8 cellular contexts compared by ENCODE assay signal in the genomic region with DNA sequence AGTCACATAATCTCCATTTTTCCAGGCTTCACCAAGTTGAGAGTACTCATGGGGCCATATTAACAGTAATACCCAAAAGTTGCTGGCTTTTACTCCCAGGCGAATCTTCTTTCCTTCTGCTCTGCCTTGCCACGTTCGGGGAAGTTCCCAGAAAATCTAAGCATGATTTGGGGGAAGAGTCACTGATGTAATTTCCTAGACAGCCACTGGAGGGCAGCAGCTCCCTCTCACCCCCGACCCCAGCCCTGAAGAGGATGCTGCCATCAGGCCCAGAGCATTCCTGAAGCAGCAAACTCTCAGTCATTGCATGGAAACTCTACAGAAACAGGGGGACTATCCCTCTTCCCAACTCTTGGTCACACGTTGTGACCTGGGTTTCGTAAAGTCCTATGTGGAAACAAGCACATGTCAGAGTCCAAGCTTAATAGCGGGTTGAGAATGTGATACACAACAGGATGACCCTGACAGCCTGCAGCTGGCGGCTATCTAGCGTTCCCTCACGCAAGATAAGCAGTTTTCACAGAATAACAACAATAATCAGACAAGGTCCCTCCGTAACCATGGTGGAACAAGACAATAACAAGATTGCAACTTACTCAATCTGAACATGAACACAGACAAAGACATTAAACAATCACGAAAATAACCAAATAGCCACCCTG. TPM values are rescaled to one million over a fixed set of nuclear protein-coding genes. Genes with fewer than 3 reads are reported as not detected.
DNase-seq lines count a peak whose midpoint lies in the region; ATAC-seq lines count a peak whose summit lies in the region.

No MANE protein-coding gene starts in this region.

- H2AFZ ChIP-seq in Karpas-422 (ENCODE audit: low read length), result peak overlapping the region; percentile 19; the same call in 1 of the 2 replicates

- no peaks in the 10 kb centered on the region for H4K20me1 ChIP-seq in Karpas-422 (ENCODE audit: insufficient read depth, low read depth, low read length)

- H3K79me2 ChIP-seq in Karpas-422 (ENCODE audit: low read length), result no peaks in the 10 kb centered on the region

- H3K9me3 ChIP-seq in Karpas-422 (ENCODE audit: low read length), result no peaks in the 10 kb centered on the region

- DNase-seq in DMS153 (lab: John Stamatoyannopoulos, UW), result peak; percentile 34
- DNase-seq in Karpas-422, result peak; percentile 81
- peak; percentile 55 for DNase-seq in SKM-1 treated with dmso at 0.1 percent for 144 hours (lab: John Stamatoyannopoulos, UW; ENCODE audit: unreplicated experiment)
- peak; percentile 50 for DNase-seq in Right ventricle myocardium superior
- DNase-seq in retina, result peak; percentile 77

- intact Hi-C loops in Right ventricle myocardium superior (cut with DNase I), result no loop called here

- no peaks in the 10 kb centered on the region for H3K36me3 ChIP-seq in Karpas-422 (ENCODE audit: insufficient read depth, low read length)

- H3K4me3 ChIP-seq in Karpas-422 (ENCODE audit: low read length), result no peak overlapping the region

- H3K27ac ChIP-seq in Karpas-422 (ENCODE audit: low read length), result no peak overlapping the region

- H3K27me3 Mint-ChIP-seq in activated naive CD4-positive, alpha-beta T cell treated with anti-CD3 and anti-CD28 coated beads, Interleukin-2, amount 50 U/mL, for 24 hours, result peaks cover 6% of the 10 kb centered on the region

- no peak overlapping the region for H3K4me3 Mint-ChIP-seq in activated naive CD4-positive, alpha-beta T cell treated with anti-CD3 and anti-CD28 coated beads, Interleukin-2, amount 50 U/mL, for 24 hours

- peak; percentile 86 for ATAC-seq in Right ventricle myocardium superior (ENCODE audit: poor library complexity)
- ATAC-seq in GM18511 (IDR thresholded peaks at IDR 0.05; ENCODE audit: unreplicated experiment), result no peak
- no peak for ATAC-seq in GM21367 (IDR thresholded peaks at IDR 0.05; ENCODE audit: unreplicated experiment)

- H3K9ac ChIP-seq in Karpas-422 (ENCODE audit: low read length), result no peak overlapping the region

- no peaks in the 10 kb centered on the region for H3K27me3 ChIP-seq in Karpas-422 (ENCODE audit: low read length)

- peak overlapping the region; percentile 31 for H3K4me2 ChIP-seq in Karpas-422 (ENCODE audit: low read depth, low read length, poor library complexity, severe bottlenecking)

- no peaks in the 10 kb centered on the region for H3K9me3 Mint-ChIP-seq in activated naive CD4-positive, alpha-beta T cell treated with anti-CD3 and anti-CD28 coated beads, Interleukin-2, amount 50 U/mL, for 24 hours

- H3K4me1 ChIP-seq in Karpas-422 (ENCODE audit: low read length), result peaks cover 3% of the 10 kb centered on the region; the same call in 1 of the 2 replicates

- H3K4me1 Mint-ChIP-seq in activated naive CD4-positive, alpha-beta T cell treated with anti-CD3 and anti-CD28 coated beads, Interleukin-2, amount 50 U/mL, for 24 hours, result peaks cover 5% of the 10 kb centered on the region

- H3K27ac Mint-ChIP-seq in activated naive CD4-positive, alpha-beta T cell treated with anti-CD3 and anti-CD28 coated beads, Interleukin-2, amount 50 U/mL, for 24 hours, result peak overlapping the region; percentile 15

- H3K9me2 ChIP-seq in Karpas-422 (replicated peaks; ENCODE audit: insufficient read depth, low read length), result no peaks in the 10 kb centered on the region

- no peaks in the 10 kb centered on the region for H3K36me3 Mint-ChIP-seq in activated naive CD4-positive, alpha-beta T cell treated with anti-CD3 and anti-CD28 coated beads, Interleukin-2, amount 50 U/mL, for 24 hours

RNA-seq across cellular contexts. Expression of a gene that starts 43.8 kb away (rescaled TPM):
- total RNA-seq in Karpas-422 (2014; rRNA removed; shearing (Covaris generic); ENCODE audit: low replicate concordance), result 51.8 and 58.7 TPM in 2 replicates
- total RNA-seq in Right ventricle myocardium superior, result 18.1 TPM
